ENCODE assay signal across 25 cellular contexts in genomic region chr17:12768267-12768666, GRCh38. TPM values are rescaled to one million over a fixed set of nuclear protein-coding genes. Genes with fewer than 3 reads are reported as not detected.
A peak's percentile ranks its signal among the peaks of the same experiment; 100 is the strongest.
DNase-seq lines count a peak whose midpoint lies in the region; ATAC-seq and TF ChIP-seq lines count a peak whose summit lies in the region.
"Had no signal": no experiment of that assay in that cellular context is flagged by ENCODE, and none has a peak within 500 bp of the region (broad histone marks: within the 10 kb centered on the region; RNA-seq: fewer than 3 reads in every experiment).

No MANE protein-coding gene starts in this region.

- DNase-seq in cardiac muscle cell (ENCODE audit: low read depth in 1 of 2, low spot score in 1 of 2) (no peak), right atrium auricular region (ENCODE audit: low spot score) (no peak), NCI-H524 (lab: John Stamatoyannopoulos, UW) (peak; percentile 73 to 86), glutamatergic neuron (no peak), NCI-H748 (lab: John Stamatoyannopoulos, UW; ENCODE audit: unreplicated experiment) (no peak)
- DNase-seq: AML-193; CD4-positive, alpha-beta T cell; COR-L47; DMS79 treated with DMSO at 0.1 percent for 48 hours; H7; MG63; NCI-H1105 treated with DMSO at 0.1 percent for 48 hours; NCI-H146; NCI-H1930; NCI-H2107; NCI-H446 treated with DMSO at 0.1 percent for 48 hours; NCI-H69; PC-3; T-cell had no signal

- peaks cover 3% of the 10 kb centered on the region for H3K27me3 Mint-ChIP-seq in glutamatergic neuron (ENCODE audit: unreplicated experiment)
- H3K27me3 Mint-ChIP-seq: CD4-positive, alpha-beta T cell; T-cell had no signal

- H3K9me3 ChIP-seq in cardiac muscle cell (ENCODE audit: low read depth) (no peaks in the 10 kb centered on the region), right atrium auricular region (no peaks in the 10 kb centered on the region)
- H3K9me3 ChIP-seq: A549; BLaER1 treated with 17β-estradiol and CSF1 and Interleukin-3, amounts not matched to agents 10 nM and 100 nM; MG63; SJSA1 had no signal

- H3K27ac ChIP-seq in cardiac muscle cell (peak overlapping the region; percentile 34), right atrium auricular region (no peak overlapping the region)
- H3K27ac ChIP-seq: A549; BLaER1 treated with 17β-estradiol and CSF1 and Interleukin-3, amounts not matched to agents 10 nM and 100 nM; SJSA1 had no signal

- peak overlapping the region; percentile 59 for H3K4me3 Mint-ChIP-seq in glutamatergic neuron (ENCODE audit: unreplicated experiment)
- H3K4me3 Mint-ChIP-seq: CD4-positive, alpha-beta T cell; T-cell had no signal

- H3K27me3 ChIP-seq in cardiac muscle cell (no peaks in the 10 kb centered on the region), right atrium auricular region (no peaks in the 10 kb centered on the region)
- H3K27me3 ChIP-seq: BLaER1 treated with 17β-estradiol and CSF1 and Interleukin-3, amounts not matched to agents 10 nM and 100 nM; MG63; SJSA1 had no signal

- no peaks in the 10 kb centered on the region for H3K36me3 Mint-ChIP-seq in glutamatergic neuron (ENCODE audit: unreplicated experiment)
- H3K36me3 Mint-ChIP-seq: T-cell had no signal

- ATAC-seq in HG03432 (IDR thresholded peaks at IDR 0.05; ENCODE audit: unreplicated experiment): no peak
- ATAC-seq in GM19455 (IDR thresholded peaks at IDR 0.05; ENCODE audit: unreplicated experiment): no peak
- ATAC-seq: A549, K562, PC-3, T-cell had no signal

- H3K4me1 ChIP-seq in cardiac muscle cell (ENCODE audit: low read depth): no peaks in the 10 kb centered on the region
- peaks cover 0 to 10% of the 10 kb centered on the region in 2 donors for H3K4me1 ChIP-seq in right atrium auricular region
- H3K4me1 ChIP-seq: BLaER1 treated with 17β-estradiol and CSF1 and Interleukin-3, amounts not matched to agents 10 nM and 100 nM had no signal

- H3K9me3 Mint-ChIP-seq in glutamatergic neuron (ENCODE audit: unreplicated experiment): peaks cover 3% of the 10 kb centered on the region
- H3K9me3 Mint-ChIP-seq: CD4-positive, alpha-beta T cell had no signal

- TF ChIP-seq CTCF in cardiac muscle cell (IDR thresholded peaks at IDR 0.05; ENCODE audit: low read depth, low read length) (no peak), right atrium auricular region (IDR thresholded peaks at IDR 0.05) (no peak), glutamatergic neuron (IDR thresholded peaks at IDR 0.05; ENCODE audit: partially characterized antibody, unreplicated experiment) (no peak)

- peak overlapping the region; percentile 95 for H3K27ac Mint-ChIP-seq in glutamatergic neuron (ENCODE audit: unreplicated experiment)
- H3K27ac Mint-ChIP-seq: CD4-positive, alpha-beta T cell; T-cell had no signal

- H3K36me3 ChIP-seq in cardiac muscle cell: peaks cover 25% of the 10 kb centered on the region
- peaks cover 6% of the 10 kb centered on the region for H3K36me3 ChIP-seq in right atrium auricular region
- H3K36me3 ChIP-seq: BLaER1 treated with 17β-estradiol and CSF1 and Interleukin-3, amounts not matched to agents 10 nM and 100 nM; MG63; SJSA1 had no signal

- H3K4me3 ChIP-seq in cardiac muscle cell (no peak overlapping the region), right atrium auricular region (no peak overlapping the region)
- H3K4me3 ChIP-seq: A549; BLaER1 treated with 17β-estradiol and CSF1 and Interleukin-3, amounts not matched to agents 10 nM and 100 nM; K562; MG63; SJSA1 had no signal

- H3K4me1 Mint-ChIP-seq in glutamatergic neuron (ENCODE audit: low read depth, unreplicated experiment): peaks cover 24% of the 10 kb centered on the region
- H3K4me1 Mint-ChIP-seq: T-cell had no signal

RNA-seq across cellular contexts. Expression of gene ARHGAP44, which starts 21.0 kb away (rescaled TPM):
- total RNA-seq in cardiac muscle cell (7.1 and 13.5 TPM in 2 replicates), right atrium auricular region (10 to 100 TPM in 1 of 2 donors, 1 to 10 TPM in 1; 7.8 to 12.2 TPM), glutamatergic neuron (ENCODE audit: unreplicated experiment) (17.5 TPM)
- 10.2 and 16.5 TPM in 2 replicates for polyA plus RNA-seq in cardiac muscle cell
- total RNA-seq: CD4-positive, alpha-beta T cell had no signal

Comparison
In these comparisons a context has a peak if more than half of its experiments do, and no peak if none do; other contexts are left out.
1. DNase-seq: peak in NCI-H524 (2 of 2); none in cardiac muscle cell (0 of 2), right atrium auricular region (single experiment), glutamatergic neuron (single experiment) and NCI-H748 (single experiment).